Comparison of ENCODE assay signal across 9 cellular contexts in the genomic region with DNA sequence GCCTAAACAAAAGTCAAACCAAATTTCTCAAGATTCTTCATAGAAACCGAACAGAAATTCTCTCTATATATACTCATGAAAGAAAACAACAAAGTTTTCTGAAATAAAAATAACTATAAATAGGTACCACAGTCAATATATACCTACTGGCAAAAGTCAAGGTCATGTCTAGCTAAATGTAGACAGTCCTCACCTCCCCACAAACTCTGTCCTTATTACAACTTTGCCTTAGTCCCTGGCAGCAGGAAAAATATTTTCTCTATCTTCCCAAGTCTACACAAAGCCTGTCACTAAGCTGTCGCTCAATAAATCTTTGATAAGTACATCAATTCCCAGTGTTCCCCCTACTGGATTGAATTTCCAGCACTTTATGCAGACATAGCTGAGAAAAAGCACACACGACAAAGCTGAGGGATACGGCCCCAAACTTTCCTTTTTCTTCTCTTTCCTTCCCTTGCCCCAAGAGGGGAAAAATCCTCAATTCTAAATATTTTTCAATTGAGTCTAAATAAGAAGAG. TPM values are rescaled to one million over a fixed set of nuclear protein-coding genes. Genes with fewer than 3 reads are reported as not detected.
DNase-seq lines count a peak whose midpoint lies in the region; ATAC-seq and TF ChIP-seq lines count a peak whose summit lies in the region.
"Had no signal": no experiment of that assay in that cellular context is flagged by ENCODE, and none has a peak within 500 bp of the region (broad histone marks: within the 10 kb centered on the region; RNA-seq: fewer than 3 reads in every experiment).

No MANE protein-coding gene starts in this region.

- H3K36me3 ChIP-seq in ascending aorta (no peaks in the 10 kb centered on the region), lower lobe of right lung (no peaks in the 10 kb centered on the region)

- H3K4me3 Mint-ChIP-seq in activated naive CD4-positive, alpha-beta T cell treated with anti-CD3 and anti-CD28 coated beads, Interleukin-2, amount 50 U/mL, for 24 hours: peak overlapping the region; percentile 89
- H3K4me3 Mint-ChIP-seq in type B pancreatic cell: peak overlapping the region; percentile 89

- no peak for ATAC-seq in lower lobe of right lung
- no peak for ATAC-seq in GM18868 (IDR thresholded peaks at IDR 0.05; ENCODE audit: unreplicated experiment)
- no peak for ATAC-seq in HG02973 (IDR thresholded peaks at IDR 0.05; ENCODE audit: unreplicated experiment)

- H3K9me3 Mint-ChIP-seq in activated naive CD4-positive, alpha-beta T cell treated with anti-CD3 and anti-CD28 coated beads, Interleukin-2, amount 50 U/mL, for 24 hours: no peaks in the 10 kb centered on the region
- peaks cover 6% of the 10 kb centered on the region for H3K9me3 Mint-ChIP-seq in type B pancreatic cell

- H3K4me1 ChIP-seq in ascending aorta: peaks cover 17 to 39% of the 10 kb centered on the region in 2 donors
- peaks cover 46% of the 10 kb centered on the region for H3K4me1 ChIP-seq in lower lobe of right lung

- no peaks in the 10 kb centered on the region for H3K27me3 Mint-ChIP-seq in activated naive CD4-positive, alpha-beta T cell treated with anti-CD3 and anti-CD28 coated beads, Interleukin-2, amount 50 U/mL, for 24 hours
- H3K27me3 Mint-ChIP-seq in type B pancreatic cell: peaks cover 5% of the 10 kb centered on the region

- peak overlapping the region; percentile 51 for H3K27ac Mint-ChIP-seq in activated naive CD4-positive, alpha-beta T cell treated with anti-CD3 and anti-CD28 coated beads, Interleukin-2, amount 50 U/mL, for 24 hours
- H3K27ac Mint-ChIP-seq in type B pancreatic cell: peak overlapping the region; percentile 83

- H3K27me3 ChIP-seq in ascending aorta: no peaks in the 10 kb centered on the region
- no peaks in the 10 kb centered on the region for H3K27me3 ChIP-seq in lower lobe of right lung (ENCODE audit: low read depth)

- intact Hi-C loops in ascending aorta (cut with DNase I) (loop anchor here (5.0 kb wide), 3 partner anchors 71 to 589 kb away; a partner anchor contains a TSS), lower lobe of right lung (cut with DNase I) (loop anchor here (10.0 kb wide), 1 partner anchor 102 kb away; a partner anchor contains a TSS)

- H3K27ac ChIP-seq in ascending aorta (peak overlapping the region; percentile 47 to 57), lower lobe of right lung (peak overlapping the region; percentile 68)

- H3K4me3 ChIP-seq in ascending aorta (peak overlapping the region in 1 of 2 donors; percentile 99), lower lobe of right lung (no peak overlapping the region)

- peaks cover 3% of the 10 kb centered on the region for H3K36me3 Mint-ChIP-seq in activated naive CD4-positive, alpha-beta T cell treated with anti-CD3 and anti-CD28 coated beads, Interleukin-2, amount 50 U/mL, for 24 hours
- H3K36me3 Mint-ChIP-seq in type B pancreatic cell: peaks cover 5% of the 10 kb centered on the region

- no peak for TF ChIP-seq CTCF in ascending aorta (IDR thresholded peaks at IDR 0.05)
- TF ChIP-seq CTCF in lower lobe of right lung (IDR thresholded peaks at IDR 0.05): no peak
- no peak for TF ChIP-seq CTCF in type B pancreatic cell (conservative IDR thresholded peaks at IDR 0.05)

- peaks cover 61% of the 10 kb centered on the region for H3K4me1 Mint-ChIP-seq in activated naive CD4-positive, alpha-beta T cell treated with anti-CD3 and anti-CD28 coated beads, Interleukin-2, amount 50 U/mL, for 24 hours
- H3K4me1 Mint-ChIP-seq in type B pancreatic cell (ENCODE audit: unreplicated experiment): peaks cover 53% of the 10 kb centered on the region

- H3K9me3 ChIP-seq in ascending aorta (no peaks in the 10 kb centered on the region), lower lobe of right lung (no peaks in the 10 kb centered on the region)

- DNase-seq in activated naive CD4-positive, alpha-beta T cell (lab: John Stamatoyannopoulos, UW): no peak
- DNase-seq in ascending aorta (ENCODE audit: low spot score in 2 of 2) (no peak), lower lobe of right lung (no peak), type B pancreatic cell (ENCODE audit: extremely low spot score, unreplicated experiment) (no peak), amygdala (lab: John Stamatoyannopoulos, UW) (no peak)
- DNase-seq: activated gamma-delta T cell treated with Interleukin-2 at 50 U/mL for 16 hours had no signal

RNA-seq across cellular contexts. Expression of a gene that starts 2.7 kb away (rescaled TPM):
- total RNA-seq in ascending aorta: 39.1 TPM
- 21.7 TPM for total RNA-seq in lower lobe of right lung
- total RNA-seq in type B pancreatic cell (ENCODE audit: low replicate concordance): 37.2 and 41.7 TPM in 2 replicates
